Comparison of ENCODE assay signal across 2 cellular contexts in the genomic region with DNA sequence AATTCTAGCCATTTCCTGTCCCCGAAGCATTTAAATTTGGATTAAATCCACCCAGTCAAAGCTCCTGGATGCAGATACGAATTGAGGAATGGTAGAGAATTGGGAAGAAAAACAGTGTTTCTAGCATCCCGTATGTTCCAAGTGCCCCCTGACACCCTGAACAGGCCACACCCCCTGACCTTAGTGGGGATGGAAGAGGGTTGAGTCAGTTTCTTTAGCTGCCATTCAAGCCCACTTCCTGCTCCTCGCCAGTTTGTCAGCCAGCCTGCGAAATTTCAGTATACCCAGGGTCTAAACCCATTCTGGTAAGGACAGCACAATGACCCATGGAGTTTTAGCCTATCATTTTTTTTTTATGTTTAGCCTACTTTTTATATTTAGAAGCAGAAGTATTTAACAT.
TF ChIP-seq lines count a peak whose summit lies in the region.

No MANE protein-coding gene starts in this region.

TF ChIP-seq in H1, 55 proteins besides CTCF, POLR2A, EP300 and RAD21 (continued from another document):
- TF ChIP-seq RXRA (IDR thresholded peaks at IDR 0.05; ENCODE audit: insufficient read depth, low read depth, low read length) (no peak), TEAD4 (IDR thresholded peaks at IDR 0.05; ENCODE audit: low read depth, low read length) (no peak), CBX8 (IDR thresholded peaks at IDR 0.05; ENCODE audit: borderline replicate concordance, low read depth, low read length) (no peak), NANOG (IDR thresholded peaks at IDR 0.05; ENCODE audit: insufficient read depth, low read depth, low read length, poor library complexity, severe bottlenecking) (no peak), KDM4A (IDR thresholded peaks at IDR 0.05; ENCODE audit: low read depth, low read length, severe bottlenecking) (no peak), CTBP2 (IDR thresholded peaks at IDR 0.05; ENCODE audit: borderline replicate concordance, insufficient read depth, insufficient read length, low read length) (no peak), HDAC2 (IDR thresholded peaks at IDR 0.05; ENCODE audit: borderline replicate concordance in 1 of 2, low read depth in 2 of 2, low read length in 2 of 2) (no peak), CHD1 (IDR thresholded peaks at IDR 0.05; ENCODE audit: low read depth, low read length) (no peak), YY1 (IDR thresholded peaks at IDR 0.05; ENCODE audit: low read depth, low read length) (no peak), KDM1A (IDR thresholded peaks at IDR 0.05; ENCODE audit: borderline replicate concordance, low read length) (no peak), JUN (IDR thresholded peaks at IDR 0.05; ENCODE audit: low read depth, low read length) (no peak), POU5F1 (IDR thresholded peaks at IDR 0.05; ENCODE audit: low read depth, low read length) (no peak), ASH2L (IDR thresholded peaks at IDR 0.05; ENCODE audit: low read length) (no peak), HDAC6 (IDR thresholded peaks at IDR 0.05; ENCODE audit: low read depth, low read length) (no peak), SP2 (IDR thresholded peaks at IDR 0.05; ENCODE audit: low read length) (no peak), BACH1 (IDR thresholded peaks at IDR 0.05; ENCODE audit: low read length) (no peak)
- TF ChIP-seq, protein P1, sequence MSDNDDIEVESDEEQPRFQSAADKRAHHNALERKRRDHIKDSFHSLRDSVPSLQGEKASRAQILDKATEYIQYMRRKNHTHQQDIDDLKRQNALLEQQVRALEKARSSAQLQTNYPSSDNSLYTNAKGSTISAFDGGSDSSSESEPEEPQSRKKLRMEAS (IDR thresholded peaks at IDR 0.05): no peak

TF ChIP-seq in GM12891, 5 proteins besides CTCF, POLR2A, EP300 and RAD21:
- TF ChIP-seq SPI1 (IDR thresholded peaks at IDR 0.05; ENCODE audit: low read depth, low read length): no peak
- no peak for TF ChIP-seq PAX5 (IDR thresholded peaks at IDR 0.05; ENCODE audit: insufficient read depth, low read length, severe bottlenecking)
